In genomic region chr4:130031858-130032257, GRCh38 we compare ENCODE assay signal across 28 cellular contexts.
"Had no signal": no experiment of that assay in that cellular context is flagged by ENCODE, and none has a peak within 500 bp of the region (broad histone marks: within the 10 kb centered on the region; RNA-seq: fewer than 3 reads in every experiment).

No MANE protein-coding gene starts in this region.

- H3K4me3 ChIP-seq: PC-9, SJCRH30, SK-N-MC had no signal

- H3K27me3 Mint-ChIP-seq: T-cell had no signal

- H3K36me3 Mint-ChIP-seq: T-cell had no signal

- H3K4me3 Mint-ChIP-seq: T-cell had no signal

- H3K9me3 ChIP-seq: SJCRH30 had no signal

- ATAC-seq: Panc1, Right ventricle myocardium inferior, SK-N-SH treated with all-trans-retinoic acid at 6 μM for 48 hours, T-cell had no signal

- H3K4me2 ChIP-seq: PC-9 had no signal

- H3K36me3 ChIP-seq: SJCRH30 had no signal

- DNase-seq: MM.1S, MV-4-11, NCI-H1092, NCI-H1105, NCI-H1417 treated with DMSO at 0.1 percent for 48 hours, NCI-H146, NCI-H1694, NCI-H187, NCI-H1930, NCI-H2029 treated with DMSO at 0.1 percent for 48 hours, NCI-H2081 treated with DMSO at 0.1 percent for 48 hours, NCI-H2107, NCI-H2171, NCI-H226, NCI-H510A treated with DMSO at 0.1 percent for 48 hours, NCI-H524 treated with DMSO at 0.1 percent for 48 hours, NCI-H526 treated with DMSO at 0.1 percent for 48 hours, NCI-H774, PC-9, SHP77, SIG-M5, SJCRH30, T-cell had no signal

- H3K27me3 ChIP-seq: SJCRH30 had no signal

- H3K27ac ChIP-seq: PC-9, RWPE1, SJCRH30, SK-N-MC had no signal

- H3K4me1 Mint-ChIP-seq: T-cell had no signal

- H3K27ac Mint-ChIP-seq: T-cell had no signal

- H2AFZ ChIP-seq: PC-9 had no signal

- H3K4me1 ChIP-seq: SJCRH30 had no signal
